18 cellular contexts compared by ENCODE assay signal in genomic region chr7:158133515-158134271, GRCh38.
"Had no signal": no experiment of that assay in that cellular context is flagged by ENCODE, and none has a peak within 500 bp of the region (broad histone marks: within the 10 kb centered on the region; RNA-seq: fewer than 3 reads in every experiment).

No MANE protein-coding gene starts in this region.

- H3K4me2 ChIP-seq: smooth muscle cell had no signal

- H3K4me3 Mint-ChIP-seq: nephron; stimulated activated effector memory CD8-positive, alpha-beta T cell treated with anti-CD3 and anti-CD28 coated beads, Interleukin-12 subunit alpha, Interleukin-12 subunit beta, amount 100 ng/mL, for 72 hours had no signal

- H3K27ac Mint-ChIP-seq: nephron; stimulated activated effector memory CD8-positive, alpha-beta T cell treated with anti-CD3 and anti-CD28 coated beads, Interleukin-12 subunit alpha, Interleukin-12 subunit beta, amount 100 ng/mL, for 72 hours had no signal

- H3K27ac ChIP-seq: coronary artery, heart left ventricle, neutrophil, right atrium auricular region, tibial artery, upper lobe of left lung, vagina had no signal

- H3K27me3 ChIP-seq: neutrophil, right atrium auricular region, tibial artery, upper lobe of left lung, vagina had no signal

- H3K36me3 Mint-ChIP-seq: stimulated activated effector memory CD8-positive, alpha-beta T cell treated with anti-CD3 and anti-CD28 coated beads, Interleukin-12 subunit alpha, Interleukin-12 subunit beta, amount 100 ng/mL, for 72 hours had no signal

- FAIRE-seq: frontal cortex, islet of Langerhans had no signal

- H3K36me3 ChIP-seq: heart left ventricle, neutrophil, right atrium auricular region, tibial artery, upper lobe of left lung, vagina had no signal

- H3K9me3 Mint-ChIP-seq: nephron; stimulated activated effector memory CD8-positive, alpha-beta T cell treated with anti-CD3 and anti-CD28 coated beads, Interleukin-12 subunit alpha, Interleukin-12 subunit beta, amount 100 ng/mL, for 72 hours had no signal

- DNase-seq: effector CD4-positive, alpha-beta T cell; hippocampal formation; midbrain; stimulated activated CD4-positive, alpha-beta T cell treated with anti-CD3 and anti-CD28 coated beads, Interleukin-4, amount 100 ng/mL, for 1 hour; stimulated activated CD8-positive, alpha-beta memory T cell treated with anti-CD3 and anti-CD28 coated beads, Interleukin-4, amount 100 ng/mL, for 48 hours; stimulated activated naive CD8-positive, alpha-beta T cell treated with anti-CD3 and anti-CD28 coated beads, Interleukin-15, Interleukin-2, amounts not matched to agents 100 U/mL and 50 U/mL, for 24 hours; upper lobe of left lung had no signal

- H3K4me1 Mint-ChIP-seq: nephron; stimulated activated effector memory CD8-positive, alpha-beta T cell treated with anti-CD3 and anti-CD28 coated beads, Interleukin-12 subunit alpha, Interleukin-12 subunit beta, amount 100 ng/mL, for 72 hours had no signal

- H3K9me3 ChIP-seq: heart left ventricle, right atrium auricular region, vagina had no signal

- H3K4me3 ChIP-seq: coronary artery, heart left ventricle, right atrium auricular region, smooth muscle cell, tibial artery, upper lobe of left lung, vagina had no signal

- H3K4me1 ChIP-seq: heart left ventricle, right atrium auricular region, tibial artery, upper lobe of left lung, vagina had no signal
